Comparison of ENCODE assay signal across 17 cellular contexts in genomic region chr11:57095896-57096295, GRCh38.
"Had no signal": no experiment of that assay in that cellular context is flagged by ENCODE, and none has a peak within 500 bp of the region (broad histone marks: within the 10 kb centered on the region; RNA-seq: fewer than 3 reads in every experiment).

No MANE protein-coding gene starts in this region.

- H3K9me3 ChIP-seq: SJCRH30 had no signal

- H3K4me3 ChIP-seq: SJCRH30, SK-N-MC had no signal

- DNase-seq: Kasumi-1, KBM-7, NCI-H1092 treated with DMSO at 0.1 percent for 48 hours, NCI-H1436, NCI-H187, NCI-H2029 treated with DMSO at 0.1 percent for 48 hours, NCI-H2171, NCI-H226, NCI-H446, NCI-H510A, NCI-H524 treated with DMSO at 0.1 percent for 48 hours, NCI-H69, NCI-H774, PC-3, SHP77 treated with DMSO at 0.1 percent for 48 hours, SJCRH30 had no signal

- H3K27ac ChIP-seq: SJCRH30, SK-N-MC had no signal

- H3K4me1 ChIP-seq: SJCRH30 had no signal

- H3K27me3 ChIP-seq: SJCRH30 had no signal

- H3K36me3 ChIP-seq: SJCRH30 had no signal
